Comparison of ENCODE assay signal across 14 cellular contexts in the genomic region with DNA sequence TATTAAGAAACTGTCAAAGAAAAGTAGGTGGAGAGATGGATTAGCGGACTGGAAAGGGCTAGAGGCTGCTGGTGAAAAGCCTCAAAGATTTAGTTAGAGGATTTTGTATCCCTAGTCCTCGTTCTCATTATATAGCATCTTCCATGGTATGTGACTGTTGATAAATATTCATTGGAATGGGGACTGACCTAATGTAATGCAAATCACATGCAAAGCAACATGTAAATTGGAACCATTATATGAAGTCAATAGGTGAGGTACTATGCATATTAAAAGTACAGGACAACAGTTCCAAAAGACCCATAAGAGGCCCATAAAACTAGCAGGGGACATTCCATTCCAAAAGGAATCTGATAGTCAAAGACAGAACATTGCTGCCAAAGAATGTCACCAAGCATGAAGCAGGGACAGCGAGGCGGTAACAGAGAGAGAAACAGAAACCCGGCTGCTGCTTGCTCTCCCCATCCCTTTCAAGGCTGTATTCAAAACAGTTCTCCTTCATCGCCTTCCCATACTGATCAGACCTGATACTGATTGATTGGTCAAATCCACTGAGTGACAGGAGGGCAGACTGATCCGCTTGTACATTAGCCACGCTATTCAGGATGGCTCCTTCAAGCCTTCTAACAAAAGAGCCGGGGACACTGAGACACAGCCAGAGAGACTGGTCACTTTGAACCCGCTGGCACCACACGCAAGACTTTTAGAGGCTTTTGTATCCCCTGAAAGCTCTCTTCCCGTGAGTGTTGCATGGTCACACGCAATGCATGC. TPM values are rescaled to one million over a fixed set of nuclear protein-coding genes. Genes with fewer than 3 reads are reported as not detected.
"Had no signal": no experiment of that assay in that cellular context is flagged by ENCODE, and none has a peak within 500 bp of the region (broad histone marks: within the 10 kb centered on the region; RNA-seq: fewer than 3 reads in every experiment).

No MANE protein-coding gene starts in this region.

- H3K4me3 ChIP-seq: gastroesophageal sphincter, heart right ventricle, sigmoid colon, spleen, suprapubic skin had no signal

- H3K36me3 ChIP-seq: gastroesophageal sphincter, heart right ventricle, sigmoid colon, spleen, suprapubic skin had no signal

- H3K27me3 ChIP-seq: heart right ventricle, sigmoid colon had no signal

- H3K9me3 ChIP-seq: heart right ventricle, sigmoid colon, suprapubic skin had no signal

- H3K27ac ChIP-seq: gastroesophageal sphincter, heart right ventricle, sigmoid colon, spleen, suprapubic skin had no signal

- ATAC-seq: activated CD4-positive, CD25-positive, alpha-beta regulatory T cell treated with anti-CD3 and anti-CD28 coated beads, Interleukin-2, amount 50 U/mL, for 24 hours; gastroesophageal sphincter had no signal

- DNase-seq: activated CD4-positive, alpha-beta T cell treated with anti-CD3 and anti-CD28 coated beads, Interleukin-2, amount 50 U/mL, for 1 hour; activated CD8-positive, alpha-beta memory T cell treated with anti-CD3 and anti-CD28 coated beads for 24 hours; activated naive CD8-positive, alpha-beta T cell treated with anti-CD3 and anti-CD28 coated beads for 36 hours; erythroblast; sigmoid colon; spleen; trophoblast cell had no signal

- FAIRE-seq: keratinocyte had no signal

- H3K4me1 ChIP-seq: gastroesophageal sphincter, sigmoid colon, spleen, suprapubic skin had no signal

RNA-seq across cellular contexts. Expression of a gene that starts 44.6 kb away (rescaled TPM):
- total RNA-seq: activated naive CD8-positive, alpha-beta T cell treated with anti-CD3 and anti-CD28 coated beads for 36 hours; activated T-helper 1 cell treated with anti-CD3 and anti-CD28 coated beads, Interleukin-12 subunit alpha, Interleukin-12 subunit beta, Interleukin-2, Interleukin-4 antibody, amounts not matched to agents 30 ng/mL and 10 ng/mL and 1 ng/mL, durations not matched to agents 14 hours and 24 hours and 36 hours; pulmonary artery endothelial cell had no signal
